In genomic region chr18:7291046-7291445, GRCh38 we compare ENCODE assay signal across 30 cellular contexts.
"Had no signal": no experiment of that assay in that cellular context is flagged by ENCODE, and none has a peak within 500 bp of the region (broad histone marks: within the 10 kb centered on the region; RNA-seq: fewer than 3 reads in every experiment).

No MANE protein-coding gene starts in this region.

- H3K27ac Mint-ChIP-seq: activated CD4-positive, alpha-beta memory T cell treated with anti-CD3 and anti-CD28 coated beads, Interleukin-2, amount 10 ng/mL, durations not matched to agents 7 days and 5 days; activated CD8-positive, alpha-beta memory T cell treated with anti-CD3 and anti-CD28 coated beads, Interleukin-2, amount 10 ng/mL, durations not matched to agents 7 days and 5 days; activated naive CD4-positive, alpha-beta T cell treated with anti-CD3 and anti-CD28 coated beads, Interleukin-2, amount 10 ng/mL, durations not matched to agents 7 days and 5 days; activated naive CD8-positive, alpha-beta T cell; activated naive CD8-positive, alpha-beta T cell treated with anti-CD3 and anti-CD28 coated beads, Interleukin-2, amount 50 U/mL, for 24 hours; T-helper 1 cell treated with Interleukin-12 subunit alpha and Interleukin-12 subunit beta and Interleukin-4 antibody, amounts not matched to agents 30 μg/mL and 1 μg/mL, for 36 hours; T-helper 2 cell treated with Interferon-gamma antibody and Interleukin-4, amounts not matched to agents 5 μg/mL and 100 μg/mL, for 36 hours had no signal

- H3K27me3 Mint-ChIP-seq: activated CD4-positive, alpha-beta memory T cell treated with anti-CD3 and anti-CD28 coated beads, Interleukin-2, amount 10 ng/mL, durations not matched to agents 7 days and 5 days; activated CD8-positive, alpha-beta memory T cell treated with anti-CD3 and anti-CD28 coated beads, Interleukin-2, amount 10 ng/mL, durations not matched to agents 7 days and 5 days; activated naive CD4-positive, alpha-beta T cell treated with anti-CD3 and anti-CD28 coated beads, Interleukin-2, amount 10 ng/mL, durations not matched to agents 7 days and 5 days; activated naive CD8-positive, alpha-beta T cell; activated naive CD8-positive, alpha-beta T cell treated with anti-CD3 and anti-CD28 coated beads, Interleukin-2, amount 50 U/mL, for 24 hours had no signal

- DNase-seq: activated CD4-positive, alpha-beta memory T cell treated with anti-CD3 and anti-CD28 coated beads, Interleukin-2, amount 10 ng/mL, durations not matched to agents 7 days and 5 days; activated CD4-positive, alpha-beta T cell treated with anti-CD3 and anti-CD28 coated beads for 1 hour; activated CD4-positive, alpha-beta T cell treated with anti-CD3 and anti-CD28 coated beads for 48 hours; activated CD4-positive, CD25-positive, alpha-beta regulatory T cell; activated CD8-positive, alpha-beta memory T cell treated with anti-CD3 and anti-CD28 coated beads for 24 hours; activated CD8-positive, alpha-beta memory T cell treated with anti-CD3 and anti-CD28 coated beads, Interleukin-2, amount 10 ng/mL, durations not matched to agents 7 days and 5 days; activated CD8-positive, alpha-beta memory T cell treated with anti-CD3 and anti-CD28 coated beads, Interleukin-2, amount 50 U/mL, for 48 hours; activated effector memory CD4-positive, alpha-beta T cell treated with Interleukin-2 at 50 U/mL for 16 hours; activated naive CD4-positive, alpha-beta T cell treated with anti-CD3 and anti-CD28 coated beads, Interleukin-2, amount 10 ng/mL, durations not matched to agents 7 days and 5 days; activated naive CD8-positive, alpha-beta T cell treated with anti-CD3 and anti-CD28 coated beads, Interleukin-2, amount 50 U/mL, for 24 hours; activated T-cell treated with anti-CD3 and anti-CD28 coated beads, Interleukin-2, amount 50 U/mL, for 48 hours; aorta; brain microvascular endothelial cell; central memory CD4-positive, alpha-beta T cell; NCI-H1105; NCI-H1417 treated with DMSO at 0.1 percent for 48 hours; NCI-H187 treated with DMSO at 0.1 percent for 48 hours; NCI-H2081 treated with DMSO at 0.1 percent for 48 hours; NCI-H345; NCI-H524 treated with DMSO at 0.1 percent for 48 hours; PC-3; Peyer's patch; RPMI8226; SHP77 treated with DMSO at 0.1 percent for 48 hours; SK-N-SH; WERI-Rb-1 had no signal

- H3K36me3 ChIP-seq: brain microvascular endothelial cell, Peyer's patch, SJSA1, WERI-Rb-1 had no signal

- H3K4me1 ChIP-seq: Peyer's patch, SJSA1 had no signal

- H3K4me3 ChIP-seq: Peyer's patch, SJSA1 had no signal

- H3K4me1 Mint-ChIP-seq: activated CD4-positive, alpha-beta memory T cell treated with anti-CD3 and anti-CD28 coated beads, Interleukin-2, amount 10 ng/mL, durations not matched to agents 7 days and 5 days; activated CD8-positive, alpha-beta memory T cell treated with anti-CD3 and anti-CD28 coated beads, Interleukin-2, amount 10 ng/mL, durations not matched to agents 7 days and 5 days; activated naive CD4-positive, alpha-beta T cell treated with anti-CD3 and anti-CD28 coated beads, Interleukin-2, amount 10 ng/mL, durations not matched to agents 7 days and 5 days; activated naive CD8-positive, alpha-beta T cell treated with anti-CD3 and anti-CD28 coated beads, Interleukin-2, amount 50 U/mL, for 24 hours had no signal

- H3K9me3 ChIP-seq: Peyer's patch, SJSA1, SK-N-SH had no signal

- H3K4me2 ChIP-seq: SK-N-SH had no signal

- H3K27ac ChIP-seq: brain microvascular endothelial cell, Peyer's patch, SJSA1, WERI-Rb-1 had no signal

- H3K36me3 Mint-ChIP-seq: activated CD8-positive, alpha-beta memory T cell treated with anti-CD3 and anti-CD28 coated beads, Interleukin-2, amount 10 ng/mL, durations not matched to agents 7 days and 5 days; activated naive CD4-positive, alpha-beta T cell treated with anti-CD3 and anti-CD28 coated beads, Interleukin-2, amount 10 ng/mL, durations not matched to agents 7 days and 5 days; activated naive CD8-positive, alpha-beta T cell had no signal

- ATAC-seq: activated CD8-positive, alpha-beta memory T cell treated with anti-CD3 and anti-CD28 coated beads, Interleukin-2, amount 10 ng/mL, durations not matched to agents 7 days and 5 days; activated naive CD8-positive, alpha-beta T cell treated with anti-CD3 and anti-CD28 coated beads, Interleukin-2, amount 50 U/mL, for 24 hours; PC-3 had no signal

- H3K27me3 ChIP-seq: brain microvascular endothelial cell, Peyer's patch, SJSA1 had no signal

- H3K4me3 Mint-ChIP-seq: activated CD4-positive, alpha-beta memory T cell treated with anti-CD3 and anti-CD28 coated beads, Interleukin-2, amount 10 ng/mL, durations not matched to agents 7 days and 5 days; activated CD8-positive, alpha-beta memory T cell treated with anti-CD3 and anti-CD28 coated beads, Interleukin-2, amount 10 ng/mL, durations not matched to agents 7 days and 5 days; activated naive CD4-positive, alpha-beta T cell treated with anti-CD3 and anti-CD28 coated beads, Interleukin-2, amount 10 ng/mL, durations not matched to agents 7 days and 5 days; activated naive CD8-positive, alpha-beta T cell; activated naive CD8-positive, alpha-beta T cell treated with anti-CD3 and anti-CD28 coated beads, Interleukin-2, amount 50 U/mL, for 24 hours; T-helper 1 cell treated with Interleukin-12 subunit alpha and Interleukin-12 subunit beta and Interleukin-4 antibody, amounts not matched to agents 30 μg/mL and 1 μg/mL, for 36 hours; T-helper 2 cell treated with Interferon-gamma antibody and Interleukin-4, amounts not matched to agents 5 μg/mL and 100 μg/mL, for 36 hours had no signal

- H3K9ac ChIP-seq: SK-N-SH had no signal
